In the genomic region with DNA sequence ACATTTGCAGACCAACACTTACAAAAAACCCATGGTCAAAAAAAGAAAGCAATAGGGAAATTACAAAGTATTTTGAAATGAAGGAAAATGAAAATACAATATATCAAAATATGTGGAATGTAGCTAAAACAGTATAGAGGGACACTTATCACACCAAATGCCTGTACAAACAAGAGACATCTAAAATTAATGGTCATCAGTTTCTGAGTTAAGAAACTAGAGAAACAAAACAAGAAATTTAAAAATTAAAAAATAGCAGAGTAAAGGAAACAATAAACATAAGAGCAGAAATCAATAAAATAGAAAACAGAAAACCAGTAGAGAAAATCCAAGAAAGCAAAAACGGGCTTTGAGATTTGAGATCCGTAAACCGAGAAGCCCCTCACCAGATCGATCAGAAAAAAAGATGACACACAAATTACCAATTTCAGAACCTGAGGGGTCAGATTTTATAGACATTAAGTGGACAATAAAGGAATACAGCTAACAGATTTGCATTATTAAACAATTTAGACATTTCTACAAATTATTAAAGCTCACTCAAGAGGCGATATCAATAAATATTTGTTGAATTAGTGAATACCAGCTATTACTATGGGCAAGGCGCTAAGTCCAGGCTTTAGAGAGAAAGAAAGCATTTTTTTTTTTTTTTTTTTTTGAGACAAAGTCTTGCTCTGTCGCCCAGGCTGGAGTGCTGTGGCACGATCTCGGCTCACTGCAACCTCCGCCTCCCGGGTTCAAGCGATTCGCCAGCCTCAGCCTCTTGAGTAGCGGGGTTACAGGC, we compare ENCODE assay signal across 8 cellular contexts. TPM values are rescaled to one million over a fixed set of nuclear protein-coding genes. Genes with fewer than 3 reads are reported as not detected.
DNase-seq lines count a peak whose midpoint lies in the region; ATAC-seq and TF ChIP-seq lines count a peak whose summit lies in the region.

No MANE protein-coding gene starts in this region.

- ATAC-seq in natural killer cell = no peak
- ATAC-seq in GM18519 (IDR thresholded peaks at IDR 0.05; ENCODE audit: low FRiP score, unreplicated experiment) = no peak
- ATAC-seq in GM19467 (IDR thresholded peaks at IDR 0.05; ENCODE audit: unreplicated experiment) = no peak

- H3K36me3 Mint-ChIP-seq in natural killer cell = no peaks in the 10 kb centered on the region

- peaks cover 5% of the 10 kb centered on the region for H3K9me3 ChIP-seq in AG04450 (ENCODE audit: control insufficient read depth, insufficient read depth, low read length)
- no peaks in the 10 kb centered on the region for H3K9me3 ChIP-seq in Loucy (ENCODE audit: insufficient read depth, low read depth, low read length)
- H3K9me3 ChIP-seq in effector memory CD4-positive, alpha-beta T cell (ENCODE audit: control insufficient read depth, low read length) = no peaks in the 10 kb centered on the region

- peak overlapping the region; percentile 55 for H3K9ac ChIP-seq in Loucy (ENCODE audit: low read depth, low read length, poor library complexity, severe bottlenecking)

- POLR2A ChIA-PET in AG04450 (lab: Yijun Ruan, JAX) = interaction anchor here (1.6 kb wide), 1 partner anchor 98 kb away, joined by 10 read pairs; the partner anchor contains the start of gene HOMER1

- peaks cover 23% of the 10 kb centered on the region for H4K20me1 ChIP-seq in Loucy (ENCODE audit: insufficient read depth, low read length, poor library complexity, severe bottlenecking)

- no peaks in the 10 kb centered on the region for H3K36me3 ChIP-seq in Loucy (ENCODE audit: insufficient read depth, low read length)
- H3K36me3 ChIP-seq in effector memory CD4-positive, alpha-beta T cell (ENCODE audit: control insufficient read depth, insufficient read depth, low read length) = no peaks in the 10 kb centered on the region

- peak overlapping the region; percentile 76; the same call in 1 of the 2 replicates for H2AFZ ChIP-seq in Loucy (ENCODE audit: low read length)

- H3K27me3 ChIP-seq in AG04450 (ENCODE audit: control insufficient read depth, insufficient read depth, low read length) (no peaks in the 10 kb centered on the region), Loucy (ENCODE audit: insufficient read depth, low read length, poor library complexity, severe bottlenecking) (peaks cover 7% of the 10 kb centered on the region)
- H3K27me3 ChIP-seq in effector memory CD4-positive, alpha-beta T cell (replicated peaks; ENCODE audit: control insufficient read depth, insufficient read depth, low read length, poor library complexity, severe bottlenecking) = no peaks in the 10 kb centered on the region

- no peaks in the 10 kb centered on the region for H3K9me2 ChIP-seq in Loucy (replicated peaks; ENCODE audit: low read depth, low read length)

- H3K27ac Mint-ChIP-seq in natural killer cell = peak overlapping the region; percentile 94 to 98

- intact Hi-C loops in natural killer cell (cut with micrococcal nuclease) = loop anchor here (5.0 to 10.0 kb wide), 2 partner anchors 49 to 96 kb away; partner anchors contain the start of gene HOMER1

- DNase-seq in AG04450 (ENCODE audit: low read depth, low spot score) (no peak), natural killer cell (no peak), hypothalamus (lab: John Stamatoyannopoulos, UW) (no peak), HuH-7.5 (ENCODE audit: low spot score) (no peak)
- no peak for DNase-seq in effector memory CD4-positive, alpha-beta T cell

- peak overlapping the region; percentile 98 for H3K4me3 Mint-ChIP-seq in natural killer cell

- H3K9me3 Mint-ChIP-seq in natural killer cell = no peaks in the 10 kb centered on the region

- H3K27ac ChIP-seq in AG04450 (ENCODE audit: low read depth, low read length) = peak overlapping the region; percentile 87
- H3K27ac ChIP-seq in effector memory CD4-positive, alpha-beta T cell (ENCODE audit: insufficient read depth, low read length, poor library complexity, severe bottlenecking) = peak overlapping the region; percentile 66

- peaks cover 24% of the 10 kb centered on the region for H3K4me1 ChIP-seq in Loucy (ENCODE audit: insufficient read depth, low read length, poor library complexity, severe bottlenecking)
- H3K4me1 ChIP-seq in effector memory CD4-positive, alpha-beta T cell (ENCODE audit: control insufficient read depth, insufficient read depth, low read length, poor library complexity, severe bottlenecking) = peaks cover 10% of the 10 kb centered on the region

- peak overlapping the region; percentile 60 for H3K4me2 ChIP-seq in Loucy (ENCODE audit: low read depth, low read length, poor library complexity, severe bottlenecking)

- H3K4me1 Mint-ChIP-seq in natural killer cell = peaks cover 39% of the 10 kb centered on the region in 2 donors

- CTCF ChIA-PET in AG04450 (lab: Charles Lee) = interaction anchor here (0.7 kb wide), 1 partner anchor 174 kb away, joined by 4 read pairs; no protein-coding TSS in a partner anchor

- H3F3A ChIP-seq in Loucy (ENCODE audit: low read depth) = no peaks in the 10 kb centered on the region

- H3K27me3 Mint-ChIP-seq in natural killer cell (ENCODE audit: low read depth in 2 of 2) = no peaks in the 10 kb centered on the region

- TF ChIP-seq CTCF in AG04450 (IDR thresholded peaks at IDR 0.05; ENCODE audit: low read depth, low read length) = no peak
- no peak for TF ChIP-seq CTCF in Loucy (conservative IDR thresholded peaks at IDR 0.05; ENCODE audit: low read length)
- TF ChIP-seq CTCF in natural killer cell (IDR thresholded peaks at IDR 0.05) = no peak

- H3K79me2 ChIP-seq in Loucy (ENCODE audit: insufficient read depth, low read length) = peaks cover 39% of the 10 kb centered on the region

- H3K4me3 ChIP-seq in AG04450 (ENCODE audit: low read depth, low read length) = peak overlapping the region; percentile 62
- peak overlapping the region; percentile 67 for H3K4me3 ChIP-seq in Loucy (ENCODE audit: low read length, poor library complexity, severe bottlenecking)
- H3K4me3 ChIP-seq in effector memory CD4-positive, alpha-beta T cell (ENCODE audit: insufficient read depth, low read depth, low read length, poor library complexity, severe bottlenecking) = peak overlapping the region; percentile 67

RNA-seq across cellular contexts. Expression of gene TENT2, which starts 1.0 kb away (rescaled TPM):
- polyA plus RNA-seq in AG04450 (2011; rRNA removed) = 36.3 and 48.6 TPM in 2 replicates
- 35.2 and 53.5 TPM in 2 replicates for polyA minus RNA-seq in AG04450 (2011; rRNA and poly(A)+ RNA removed)
- total RNA-seq in natural killer cell = 100 to 1,000 TPM; 219 to 296 (median 272) TPM
